In genomic region chr7:87137271-87137670, GRCh38 we compare ENCODE assay signal across 7 cellular contexts.
"Had no signal": no experiment of that assay in that cellular context is flagged by ENCODE, and none has a peak within 500 bp of the region (broad histone marks: within the 10 kb centered on the region; RNA-seq: fewer than 3 reads in every experiment).

No MANE protein-coding gene starts in this region.

- ATAC-seq: HepG2 had no signal

- H3K27ac ChIP-seq: HL-60, KMS-11 had no signal

- H3K4me2 ChIP-seq: KMS-11 had no signal

- H3K9ac ChIP-seq: KMS-11 had no signal

- FAIRE-seq: HepG2, HTR-8/SVneo had no signal

- DNase-seq: IMR-90, KBM-7, KG1 had no signal
